In genomic region chrX:18377802-18378201, GRCh38 we compare ENCODE assay signal across 9 cellular contexts. TPM values are rescaled to one million over a fixed set of nuclear protein-coding genes. Genes with fewer than 3 reads are reported as not detected.
DNase-seq lines count a peak whose midpoint lies in the region; TF ChIP-seq lines count a peak whose summit lies in the region.
"Had no signal": no experiment of that assay in that cellular context is flagged by ENCODE, and none has a peak within 500 bp of the region (broad histone marks: within the 10 kb centered on the region; RNA-seq: fewer than 3 reads in every experiment).

No MANE protein-coding gene starts in this region.

- H4K91ac ChIP-seq in neuronal stem cell (ENCODE audit: low read depth, low read length, poor library complexity), result no peak overlapping the region

- no peak overlapping the region for H4K8ac ChIP-seq in neuronal stem cell (ENCODE audit: low read depth, low read length)

- H2BK120ac ChIP-seq in neuronal stem cell (ENCODE audit: low read depth, low read length), result no peak overlapping the region

- H3K4me3 ChIP-seq in HFF-Myc (replicated peaks; ENCODE audit: low read depth, low read length) (no peak overlapping the region), choroid plexus epithelial cell (ENCODE audit: low read depth, low read length) (no peak overlapping the region), neuronal stem cell (ENCODE audit: low read length in 2 of 2) (no peak overlapping the region)
- H3K4me3 ChIP-seq: SJSA1 had no signal

- H3K9me3 ChIP-seq in neuronal stem cell (replicated peaks in 1 of 2; ENCODE audit: control insufficient read depth in 2 of 2, insufficient read depth in 1 of 2, low read depth in 1 of 2, low read length in 2 of 2), result no peaks in the 10 kb centered on the region
- H3K9me3 ChIP-seq: SJSA1 had no signal

- peaks cover 0 to 2% of the 10 kb centered on the region in 2 donors for H3K4me1 ChIP-seq in neuronal stem cell (ENCODE audit: control insufficient read depth in 2 of 2, insufficient read depth in 1 of 2, low read depth in 1 of 2, low read length in 2 of 2)
- H3K4me1 ChIP-seq: SJSA1 had no signal

- H2AFZ ChIP-seq in neuronal stem cell (ENCODE audit: low read length), result peak overlapping the region; percentile 48

- no peaks in the 10 kb centered on the region for H3K27me3 ChIP-seq in neuronal stem cell (ENCODE audit: control insufficient read depth in 3 of 3, insufficient read depth in 3 of 3, low read depth in 1 of 3, low read length in 3 of 3)
- H3K27me3 ChIP-seq: SJSA1 had no signal

- H3K18ac ChIP-seq in neuronal stem cell (ENCODE audit: low read length), result no peak overlapping the region

- H3K23ac ChIP-seq in neuronal stem cell (ENCODE audit: low read depth, low read length, poor library complexity), result no peak overlapping the region

- no peak overlapping the region for H3K9ac ChIP-seq in neuronal stem cell (ENCODE audit: low read depth, low read length, poor library complexity)

- no peak overlapping the region for H2BK12ac ChIP-seq in neuronal stem cell (ENCODE audit: low read length)

- no peaks in the 10 kb centered on the region for H3K79me1 ChIP-seq in neuronal stem cell (ENCODE audit: low read depth, low read length)

- DNase-seq in DMS114 treated with DMSO at 0.1 percent for 48 hours (lab: John Stamatoyannopoulos, UW; ENCODE audit: unreplicated experiment), result peak; percentile 19
- DNase-seq in HFF-Myc (ENCODE audit: extremely low read depth, low read depth), result no peak
- peak; percentile 19 for DNase-seq in RPMI7951 (ENCODE audit: low read depth)
- peak; percentile 36 for DNase-seq in choroid plexus epithelial cell (ENCODE audit: low read depth)
- no peak for DNase-seq in neuronal stem cell (ENCODE audit: low spot score)
- DNase-seq in NCI-H1930 (lab: John Stamatoyannopoulos, UW), result no peak
- DNase-seq in NK-92 (lab: John Stamatoyannopoulos, UW; ENCODE audit: unreplicated experiment), result no peak
- DNase-seq in cerebellar nuclear complex (lab: John Stamatoyannopoulos, UW), result no peak

- WGBS in neuronal stem cell (ENCODE audit: extremely low coverage in 2 of 2, insufficient read length in 2 of 2, insufficient replicate concordance in 1 of 2), 2 donors, result no CpG with 5 or more reads among the region's 6 CpGs

- H3K14ac ChIP-seq in neuronal stem cell (ENCODE audit: low read length), result no peak overlapping the region

- TF ChIP-seq CTCF in HFF-Myc (IDR thresholded peaks at IDR 0.05; ENCODE audit: low read depth, low read length, missing control alignments) (peak; percentile 43), choroid plexus epithelial cell (conservative IDR thresholded peaks at IDR 0.05; ENCODE audit: low read depth, low read length) (peak; percentile 66)

- H3K4me2 ChIP-seq in neuronal stem cell (ENCODE audit: insufficient read depth, low read length, poor library complexity, severe bottlenecking), result no peak overlapping the region

- H2BK5ac ChIP-seq in neuronal stem cell (ENCODE audit: low read length), result no peak overlapping the region

- no peak overlapping the region for H3K27ac ChIP-seq in neuronal stem cell (replicated peaks; ENCODE audit: low read length)
- H3K27ac ChIP-seq: SJSA1 had no signal

- H2AK5ac ChIP-seq in neuronal stem cell (ENCODE audit: low read depth, low read length), result no peak overlapping the region

- no peak overlapping the region for H3K4ac ChIP-seq in neuronal stem cell (ENCODE audit: low read length)

- H2BK15ac ChIP-seq in neuronal stem cell (ENCODE audit: low read length), result no peak overlapping the region

- H3K36me3 ChIP-seq in neuronal stem cell (replicated peaks in 1 of 2; ENCODE audit: control insufficient read depth in 2 of 2, insufficient read depth in 2 of 2, low read length in 2 of 2), result no peaks in the 10 kb centered on the region
- H3K36me3 ChIP-seq: SJSA1 had no signal

RNA-seq across cellular contexts. Expression of gene SCML2, which starts 23.3 kb away (rescaled TPM):
- 4.1 and 6.3 TPM in 2 replicates for total RNA-seq in RPMI7951 (2014; rRNA removed; shearing (Covaris generic))
- polyA plus RNA-seq in neuronal stem cell (2013, experiment 1 of 2), result 17.1 TPM
- polyA plus RNA-seq in neuronal stem cell (2013, experiment 2 of 2), result 18.2 TPM

RNA-seq across cellular contexts. Expression of gene CDKL5, which starts 47.6 kb away (rescaled TPM):
- 2.5 and 2.7 TPM in 2 replicates for total RNA-seq in RPMI7951 (2014; rRNA removed; shearing (Covaris generic))
- 2.0 TPM for polyA plus RNA-seq in neuronal stem cell (2013, experiment 1 of 2)
- 2.0 TPM for polyA plus RNA-seq in neuronal stem cell (2013, experiment 2 of 2)

Comparison
In these comparisons a context has a peak if more than half of its experiments do, and no peak if none do; other contexts are left out.
1. DNase-seq: peak in DMS114 treated with DMSO at 0.1 percent for 48 hours (single experiment), RPMI7951 (single experiment) and choroid plexus epithelial cell (single experiment); none in HFF-Myc (single experiment), neuronal stem cell (single experiment), NCI-H1930 (0 of 2), NK-92 (single experiment) and cerebellar nuclear complex (0 of 2).